ENCODE assay signal across 8 cellular contexts in genomic region chr22:42078469-42079318, GRCh38. TPM values are rescaled to one million over a fixed set of nuclear protein-coding genes. Genes with fewer than 3 reads are reported as not detected.
A peak's percentile ranks its signal among the peaks of the same experiment; 100 is the strongest.
DNase-seq lines count a peak whose midpoint lies in the region; ATAC-seq and TF ChIP-seq lines count a peak whose summit lies in the region.

No MANE protein-coding gene starts in this region.

- H3K4me1 ChIP-seq in suprapubic skin, result peaks cover 57% of the 10 kb centered on the region

- no peak for TF ChIP-seq POLR2A in suprapubic skin (IDR thresholded peaks at IDR 0.05)

- TF ChIP-seq CTCF in brain (conservative IDR thresholded peaks at IDR 0.05) (no peak), suprapubic skin (IDR thresholded peaks at IDR 0.05) (no peak)

- H3K4me1 Mint-ChIP-seq in brain, result peaks cover 52% of the 10 kb centered on the region

- peaks cover 20% of the 10 kb centered on the region for H3K36me3 Mint-ChIP-seq in brain

- no peaks in the 10 kb centered on the region for H3K9me3 ChIP-seq in suprapubic skin

- ATAC-seq in GM18519 (IDR thresholded peaks at IDR 0.05; ENCODE audit: low FRiP score, unreplicated experiment) (peak; percentile 8), HG03280 (IDR thresholded peaks at IDR 0.05; ENCODE audit: unreplicated experiment) (peak; percentile 6)

- H3K27ac Mint-ChIP-seq in brain, result peak overlapping the region; percentile 93 to 99 (median 98)

- no peaks in the 10 kb centered on the region for H3K27me3 ChIP-seq in layer of hippocampus (ENCODE audit: control insufficient read depth, insufficient read depth, low read length)
- no peaks in the 10 kb centered on the region for H3K27me3 ChIP-seq in suprapubic skin

- peak overlapping the region; percentile 99 for H3K27ac ChIP-seq in layer of hippocampus (ENCODE audit: low read depth, low read length)
- peak overlapping the region; percentile 98 for H3K27ac ChIP-seq in suprapubic skin

- DNase-seq in suprapubic skin (ENCODE audit: low spot score in 2 of 2) (peak; percentile 78 to 81), DMS153 treated with DMSO at 0.1 percent for 48 hours (lab: John Stamatoyannopoulos, UW; ENCODE audit: unreplicated experiment) (no peak), NCI-H1417 (lab: John Stamatoyannopoulos, UW) (no peak)
- DNase-seq in stimulated activated naive CD4-positive, alpha-beta T cell treated with Interleukin-2 at 50 U/mL for 16 hours (lab: John Stamatoyannopoulos, UW), result no peak

- H3K4me3 ChIP-seq in suprapubic skin, result peak overlapping the region; percentile 63

- no peaks in the 10 kb centered on the region for H3K27me3 Mint-ChIP-seq in brain

- 25% methylated on average over 23 of the region's 24 CpGs for WGBS in suprapubic skin

- no peak for TF ChIP-seq EP300 in suprapubic skin (IDR thresholded peaks at IDR 0.05)

- peak overlapping the region; percentile 87 to 97 (median 94) for H3K4me3 Mint-ChIP-seq in brain

- peaks cover 0 to 4% (median 0%) of the 10 kb centered on the region in 5 experiments for H3K9me3 Mint-ChIP-seq in brain

- peaks cover 22% of the 10 kb centered on the region for H3K36me3 ChIP-seq in suprapubic skin

RNA-seq across cellular contexts. Expression of gene SMDT1, which starts 0.8 kb away (rescaled TPM):
- polyA plus RNA-seq in brain (ENCODE audit: insufficient read depth, low read depth, low replicate concordance), result 236 TPM
- 10 to 100 TPM; 11.8 to 18.6 (median 12.8) TPM for total RNA-seq in suprapubic skin

RNA-seq across cellular contexts. Expression of gene PHETA2, which starts 4.6 kb away (rescaled TPM):
- 7.3 TPM for polyA plus RNA-seq in brain (ENCODE audit: insufficient read depth, low read depth, low replicate concordance)
- total RNA-seq in suprapubic skin, result 10 to 100 TPM in 1 of 4 donors, 1 to 10 TPM in 3; 7.1 to 11.4 (median 8.0) TPM

RNA-seq across cellular contexts. Expression of gene NAGA, which starts 8.1 kb away (rescaled TPM):
- 26.5 TPM for polyA plus RNA-seq in brain (ENCODE audit: insufficient read depth, low read depth, low replicate concordance)
- 10 to 100 TPM; 20.9 to 25.9 (median 22.2) TPM for total RNA-seq in suprapubic skin

RNA-seq across cellular contexts. Expression of gene NDUFA6, which starts 11.9 kb away (rescaled TPM):
- 73.4 TPM for polyA plus RNA-seq in brain (ENCODE audit: insufficient read depth, low read depth, low replicate concordance)
- total RNA-seq in suprapubic skin, result 10 to 100 TPM; 40.2 to 62.1 (median 48.0) TPM

RNA-seq across cellular contexts. Expression of gene CYP2D6, which starts 51.9 kb away (rescaled TPM):
- polyA plus RNA-seq in brain (ENCODE audit: insufficient read depth, low read depth, low replicate concordance), result 0.27 TPM
- total RNA-seq in suprapubic skin, result 1 to 10 TPM in 3 of 4 donors, under 1 TPM in 1; 0.72 to 4.7 (median 2.0) TPM

Comparison
In these comparisons a context has a peak if more than half of its experiments do, and no peak if none do; other contexts are left out.
1. DNase-seq: peak in suprapubic skin (2 of 2); none in DMS153 treated with DMSO at 0.1 percent for 48 hours (single experiment), NCI-H1417 (0 of 3) and stimulated activated naive CD4-positive, alpha-beta T cell treated with Interleukin-2 at 50 U/mL for 16 hours (single experiment).